In the genomic region with DNA sequence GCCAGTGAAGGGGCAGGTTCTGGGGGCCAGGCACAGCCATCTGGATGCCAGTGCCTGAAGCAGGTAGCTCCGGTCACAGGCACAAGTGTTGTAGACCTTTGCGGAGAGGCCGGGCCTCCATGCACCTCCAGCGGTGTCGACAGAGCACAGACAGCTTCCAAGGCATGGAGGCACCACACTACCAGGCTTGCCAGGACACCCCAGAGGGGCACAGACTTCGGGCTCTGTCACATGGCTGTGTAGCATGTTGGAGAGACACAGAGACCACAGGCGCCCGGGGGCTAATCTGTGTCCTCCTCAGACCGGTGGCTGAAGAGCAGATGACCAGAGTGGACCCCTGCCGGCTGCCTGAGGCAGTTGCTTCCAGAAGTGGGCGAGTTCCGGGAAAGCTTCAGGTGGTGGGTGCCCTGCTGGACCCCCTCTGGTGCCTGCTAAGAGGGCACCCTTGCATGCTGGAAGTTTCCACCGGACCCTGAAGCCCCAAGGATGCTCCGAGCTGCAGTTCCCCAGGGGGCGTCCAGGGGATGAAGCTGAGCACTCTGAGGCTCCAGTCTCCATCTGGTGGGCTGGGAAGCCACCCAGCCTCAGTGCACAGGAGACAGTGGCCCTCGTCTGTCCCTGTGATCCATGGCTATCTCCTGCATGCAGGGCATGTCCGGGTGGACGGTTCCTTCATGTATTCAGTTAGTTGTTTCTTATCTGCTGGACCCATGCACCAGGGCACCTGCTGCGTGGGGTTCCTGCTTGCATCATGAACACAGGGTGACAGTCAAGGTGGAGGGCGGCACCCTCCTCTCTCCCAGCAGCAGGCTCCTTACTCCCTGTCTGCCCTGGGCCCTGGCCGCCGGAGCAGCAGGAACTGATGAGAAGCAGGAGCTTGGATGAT, we compare ENCODE assay signal across 2 cellular contexts.
TF ChIP-seq lines count a peak whose summit lies in the region.

No MANE protein-coding gene starts in this region.

TF ChIP-seq in K562, 482 proteins besides CTCF, POLR2A, EP300 and RAD21 (continued from another document and continues in another):
- TF ChIP-seq, protein P1, sequence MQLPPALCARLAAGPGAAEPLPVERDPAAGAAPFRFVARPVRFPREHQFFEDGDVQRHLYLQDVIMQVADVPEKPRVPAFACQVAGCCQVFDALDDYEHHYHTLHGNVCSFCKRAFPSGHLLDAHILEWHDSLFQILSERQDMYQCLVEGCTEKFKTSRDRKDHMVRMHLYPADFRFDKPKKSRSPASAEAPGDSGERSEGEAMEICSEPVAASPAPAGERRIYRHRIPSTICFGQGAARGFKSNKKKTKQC (CRISPR knock-in tag; IDR thresholded peaks at IDR 0.05), result 0 out of 2 replicates have a peak, but pooled peaks have one; percentile 32
- TF ChIP-seq FOXJ2 (tag; IDR thresholded peaks at IDR 0.05), result no peak
- peak; percentile 24; the same call in 1 of the 2 replicates for TF ChIP-seq JUND (IDR thresholded peaks at IDR 0.05; ENCODE audit: borderline replicate concordance, low read depth, low read length)
- no peak for TF ChIP-seq JUND (tag; IDR thresholded peaks at IDR 0.05; ENCODE audit: borderline replicate concordance, low read depth, low read length)
- TF ChIP-seq, protein P2, sequence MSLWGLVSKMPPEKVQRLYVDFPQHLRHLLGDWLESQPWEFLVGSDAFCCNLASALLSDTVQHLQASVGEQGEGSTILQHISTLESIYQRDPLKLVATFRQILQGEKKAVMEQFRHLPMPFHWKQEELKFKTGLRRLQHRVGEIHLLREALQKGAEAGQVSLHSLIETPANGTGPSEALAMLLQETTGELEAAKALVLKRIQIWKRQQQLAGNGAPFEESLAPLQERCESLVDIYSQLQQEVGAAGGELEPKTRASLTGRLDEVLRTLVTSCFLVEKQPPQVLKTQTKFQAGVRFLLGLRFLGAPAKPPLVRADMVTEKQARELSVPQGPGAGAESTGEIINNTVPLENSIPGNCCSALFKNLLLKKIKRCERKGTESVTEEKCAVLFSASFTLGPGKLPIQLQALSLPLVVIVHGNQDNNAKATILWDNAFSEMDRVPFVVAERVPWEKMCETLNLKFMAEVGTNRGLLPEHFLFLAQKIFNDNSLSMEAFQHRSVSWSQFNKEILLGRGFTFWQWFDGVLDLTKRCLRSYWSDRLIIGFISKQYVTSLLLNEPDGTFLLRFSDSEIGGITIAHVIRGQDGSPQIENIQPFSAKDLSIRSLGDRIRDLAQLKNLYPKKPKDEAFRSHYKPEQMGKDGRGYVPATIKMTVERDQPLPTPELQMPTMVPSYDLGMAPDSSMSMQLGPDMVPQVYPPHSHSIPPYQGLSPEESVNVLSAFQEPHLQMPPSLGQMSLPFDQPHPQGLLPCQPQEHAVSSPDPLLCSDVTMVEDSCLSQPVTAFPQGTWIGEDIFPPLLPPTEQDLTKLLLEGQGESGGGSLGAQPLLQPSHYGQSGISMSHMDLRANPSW (CRISPR knock-in tag; IDR thresholded peaks at IDR 0.05), result no peak
- TF ChIP-seq ETV1 (tag; conservative IDR thresholded peaks at IDR 0.05; ENCODE audit: low read depth), result no peak

TF ChIP-seq in SK-N-SH treated with all-trans-retinoic acid at 6 μM for 48 hours, 23 proteins besides CTCF, POLR2A, EP300 and RAD21 (continued from another document):
- TF ChIP-seq, protein P3, sequence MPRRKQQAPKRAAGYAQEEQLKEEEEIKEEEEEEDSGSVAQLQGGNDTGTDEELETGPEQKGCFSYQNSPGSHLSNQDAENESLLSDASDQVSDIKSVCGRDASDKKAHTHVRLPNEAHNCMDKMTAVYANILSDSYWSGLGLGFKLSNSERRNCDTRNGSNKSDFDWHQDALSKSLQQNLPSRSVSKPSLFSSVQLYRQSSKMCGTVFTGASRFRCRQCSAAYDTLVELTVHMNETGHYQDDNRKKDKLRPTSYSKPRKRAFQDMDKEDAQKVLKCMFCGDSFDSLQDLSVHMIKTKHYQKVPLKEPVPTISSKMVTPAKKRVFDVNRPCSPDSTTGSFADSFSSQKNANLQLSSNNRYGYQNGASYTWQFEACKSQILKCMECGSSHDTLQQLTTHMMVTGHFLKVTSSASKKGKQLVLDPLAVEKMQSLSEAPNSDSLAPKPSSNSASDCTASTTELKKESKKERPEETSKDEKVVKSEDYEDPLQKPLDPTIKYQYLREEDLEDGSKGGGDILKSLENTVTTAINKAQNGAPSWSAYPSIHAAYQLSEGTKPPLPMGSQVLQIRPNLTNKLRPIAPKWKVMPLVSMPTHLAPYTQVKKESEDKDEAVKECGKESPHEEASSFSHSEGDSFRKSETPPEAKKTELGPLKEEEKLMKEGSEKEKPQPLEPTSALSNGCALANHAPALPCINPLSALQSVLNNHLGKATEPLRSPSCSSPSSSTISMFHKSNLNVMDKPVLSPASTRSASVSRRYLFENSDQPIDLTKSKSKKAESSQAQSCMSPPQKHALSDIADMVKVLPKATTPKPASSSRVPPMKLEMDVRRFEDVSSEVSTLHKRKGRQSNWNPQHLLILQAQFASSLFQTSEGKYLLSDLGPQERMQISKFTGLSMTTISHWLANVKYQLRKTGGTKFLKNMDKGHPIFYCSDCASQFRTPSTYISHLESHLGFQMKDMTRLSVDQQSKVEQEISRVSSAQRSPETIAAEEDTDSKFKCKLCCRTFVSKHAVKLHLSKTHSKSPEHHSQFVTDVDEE (CRISPR knock-in tag; IDR thresholded peaks at IDR 0.05), result no peak
- no peak for TF ChIP-seq ARNTL (CRISPR knock-in tag; IDR thresholded peaks at IDR 0.05; ENCODE audit: borderline replicate concordance, low read depth)
- no peak for TF ChIP-seq ZFP3 (CRISPR knock-in tag; IDR thresholded peaks at IDR 0.05)
- TF ChIP-seq CSDC2 (CRISPR knock-in tag; IDR thresholded peaks at IDR 0.05), result no peak
- no peak for TF ChIP-seq TCF4 (CRISPR knock-in tag; IDR thresholded peaks at IDR 0.05; ENCODE audit: borderline replicate concordance)
